In genomic region chr2:134738150-134738865, GRCh38 we compare ENCODE assay signal across 25 cellular contexts. TPM values are rescaled to one million over a fixed set of nuclear protein-coding genes. Genes with fewer than 3 reads are reported as not detected.
DNase-seq lines count a peak whose midpoint lies in the region; ATAC-seq and TF ChIP-seq lines count a peak whose summit lies in the region.
"Had no signal": no experiment of that assay in that cellular context is flagged by ENCODE, and none has a peak within 500 bp of the region (broad histone marks: within the 10 kb centered on the region; RNA-seq: fewer than 3 reads in every experiment).

No MANE protein-coding gene starts in this region.

- peaks cover 71% of the 10 kb centered on the region for H3K4me1 ChIP-seq in Karpas-422 (ENCODE audit: low read length)
- H3K4me1 ChIP-seq: thyroid gland had no signal

- no peaks in the 10 kb centered on the region for H3K9me3 ChIP-seq in Karpas-422 (ENCODE audit: low read length)
- H3K9me3 ChIP-seq: MG63, thyroid gland had no signal

- H3K4me3 Mint-ChIP-seq in CD14-positive monocyte (peak overlapping the region in 1 of 2 donors; percentile 35), naive B cell (peak overlapping the region in 7 of 8 donors; percentile 15 to 85 (median 51))
- H3K4me3 Mint-ChIP-seq in activated CD4-positive, alpha-beta T cell treated with anti-CD3 and anti-CD28 coated beads, Interleukin-2, amount 10 ng/mL, durations not matched to agents 24 days and 14 days: no peak overlapping the region
- H3K4me3 Mint-ChIP-seq: activated CD4-positive, alpha-beta T cell treated with anti-CD3 and anti-CD28 coated beads for 36 hours; activated naive CD8-positive, alpha-beta T cell treated with anti-CD3 and anti-CD28 coated beads, Interleukin-2, amount 10 ng/mL, durations not matched to agents 7 days and 5 days; activated T-helper 17 cell treated with anti-CD3 and anti-CD28 coated beads, Interleukin-2, amount 50 U/mL, for 72 hours; CD4-positive, alpha-beta T cell; H9; stimulated activated effector memory CD8-positive, alpha-beta T cell treated with anti-CD3 and anti-CD28 coated beads, Interleukin-12 subunit alpha, Interleukin-12 subunit beta, amount 100 ng/mL, for 72 hours had no signal

- H3K4me1 Mint-ChIP-seq in CD14-positive monocyte (peaks cover 54% of the 10 kb centered on the region), naive B cell (peaks cover 70 to 75% (median 70%) of the 10 kb centered on the region in 3 donors)
- H3K4me1 Mint-ChIP-seq in activated CD4-positive, alpha-beta T cell treated with anti-CD3 and anti-CD28 coated beads, Interleukin-2, amount 10 ng/mL, durations not matched to agents 24 days and 14 days: no peaks in the 10 kb centered on the region
- H3K4me1 Mint-ChIP-seq: activated CD4-positive, alpha-beta T cell treated with anti-CD3 and anti-CD28 coated beads for 36 hours; activated naive CD8-positive, alpha-beta T cell treated with anti-CD3 and anti-CD28 coated beads, Interleukin-2, amount 10 ng/mL, durations not matched to agents 7 days and 5 days; activated T-helper 17 cell treated with anti-CD3 and anti-CD28 coated beads, Interleukin-2, amount 50 U/mL, for 72 hours had no signal

- H3K4me2 ChIP-seq in Karpas-422 (ENCODE audit: low read depth, low read length, poor library complexity, severe bottlenecking): peak overlapping the region; percentile 65
- H3K4me2 ChIP-seq: hepatocyte had no signal

- H3K27ac Mint-ChIP-seq in CD14-positive monocyte (peak overlapping the region; percentile 94 to 97 (median 95)), naive B cell (peak overlapping the region; percentile 74 to 99 (median 94))
- H3K27ac Mint-ChIP-seq in activated CD4-positive, alpha-beta T cell treated with anti-CD3 and anti-CD28 coated beads, Interleukin-2, amount 10 ng/mL, durations not matched to agents 24 days and 14 days: no peak overlapping the region
- H3K27ac Mint-ChIP-seq: activated CD4-positive, alpha-beta T cell treated with anti-CD3 and anti-CD28 coated beads for 36 hours; activated naive CD8-positive, alpha-beta T cell treated with anti-CD3 and anti-CD28 coated beads, Interleukin-2, amount 10 ng/mL, durations not matched to agents 7 days and 5 days; activated T-helper 17 cell treated with anti-CD3 and anti-CD28 coated beads, Interleukin-2, amount 50 U/mL, for 72 hours; CD4-positive, alpha-beta T cell; H9; stimulated activated effector memory CD8-positive, alpha-beta T cell treated with anti-CD3 and anti-CD28 coated beads, Interleukin-12 subunit alpha, Interleukin-12 subunit beta, amount 100 ng/mL, for 72 hours had no signal

- H3K4me3 ChIP-seq in Karpas-422 (ENCODE audit: low read length) (peak overlapping the region; percentile 50), astrocyte of the spinal cord (ENCODE audit: low read depth, low read length) (no peak overlapping the region)
- H3K4me3 ChIP-seq: hepatocyte, lung, MG63, thyroid gland had no signal

- H3K79me2 ChIP-seq in Karpas-422 (ENCODE audit: low read length): no peaks in the 10 kb centered on the region
- H3K79me2 ChIP-seq: hepatocyte had no signal

- H3K36me3 ChIP-seq in Karpas-422 (ENCODE audit: insufficient read depth, low read length): no peaks in the 10 kb centered on the region
- H3K36me3 ChIP-seq: MG63, thyroid gland had no signal

- DNase-seq in CD14-positive monocyte (ENCODE audit: low spot score) (no peak), Karpas-422 (peak; percentile 48), astrocyte of the spinal cord (ENCODE audit: low read depth, low spot score) (peak; percentile 50), naive B cell (no peak), anterior cingulate cortex (lab: John Stamatoyannopoulos, UW) (no peak), hippocampal formation (lab: John Stamatoyannopoulos, UW) (no peak)
- DNase-seq in stimulated activated CD4-positive, alpha-beta T cell treated with anti-CD3 and anti-CD28 coated beads, Interleukin-1b, Interleukin-23, amount 100 ng/mL, for 48 hours: no peak
- no peak for DNase-seq in activated CD4-positive, alpha-beta T cell treated with anti-CD3 and anti-CD28 coated beads, Interleukin-2, amount 10 ng/mL, durations not matched to agents 24 days and 14 days
- DNase-seq: activated CD4-positive, alpha-beta T cell treated with anti-CD3 and anti-CD28 coated beads for 36 hours; activated naive CD8-positive, alpha-beta T cell treated with anti-CD3 and anti-CD28 coated beads, Interleukin-2, amount 10 ng/mL, durations not matched to agents 7 days and 5 days; CD4-positive, alpha-beta T cell; cortex of kidney; foreskin fibroblast; H9; islet precursor cell; MG63; NCI-H1436; NCI-H2171; thyroid gland had no signal

- H3K9me3 Mint-ChIP-seq in CD14-positive monocyte (no peaks in the 10 kb centered on the region), naive B cell (peaks cover 0 to 1% (median 0%) of the 10 kb centered on the region in 7 donors)
- peaks cover 8% of the 10 kb centered on the region for H3K9me3 Mint-ChIP-seq in activated CD4-positive, alpha-beta T cell treated with anti-CD3 and anti-CD28 coated beads, Interleukin-2, amount 10 ng/mL, durations not matched to agents 24 days and 14 days
- H3K9me3 Mint-ChIP-seq: activated naive CD8-positive, alpha-beta T cell treated with anti-CD3 and anti-CD28 coated beads, Interleukin-2, amount 10 ng/mL, durations not matched to agents 7 days and 5 days; activated T-helper 17 cell treated with anti-CD3 and anti-CD28 coated beads, Interleukin-2, amount 50 U/mL, for 72 hours; CD4-positive, alpha-beta T cell; H9; stimulated activated effector memory CD8-positive, alpha-beta T cell treated with anti-CD3 and anti-CD28 coated beads, Interleukin-12 subunit alpha, Interleukin-12 subunit beta, amount 100 ng/mL, for 72 hours had no signal

- H3K9ac ChIP-seq in Karpas-422 (ENCODE audit: low read length): peak overlapping the region; percentile 63

- TF ChIP-seq CTCF in CD14-positive monocyte (IDR thresholded peaks at IDR 0.05) (no peak), astrocyte of the spinal cord (IDR thresholded peaks at IDR 0.05; ENCODE audit: low read depth, low read length) (no peak)

- H3K27me3 ChIP-seq in Karpas-422 (ENCODE audit: low read length): no peaks in the 10 kb centered on the region
- H3K27me3 ChIP-seq: hepatocyte, MG63, thyroid gland had no signal

- in situ Hi-C loops in astrocyte of the spinal cord (cut with HindIII; ENCODE audit: low sequenced_read_pairs): no loop called here

- no peak for ATAC-seq in naive B cell (ENCODE audit: low read depth in 2 of 2)
- ATAC-seq: activated CD4-positive, alpha-beta T cell treated with anti-CD3 and anti-CD28 coated beads for 36 hours; activated T-helper 17 cell treated with anti-CD3 and anti-CD28 coated beads, Interleukin-2, amount 50 U/mL, for 72 hours had no signal

- H3K36me3 Mint-ChIP-seq in CD14-positive monocyte (peaks cover 0 to 5% of the 10 kb centered on the region in 2 donors), naive B cell (no peaks in the 10 kb centered on the region)
- no peaks in the 10 kb centered on the region for H3K36me3 Mint-ChIP-seq in activated CD4-positive, alpha-beta T cell treated with anti-CD3 and anti-CD28 coated beads, Interleukin-2, amount 10 ng/mL, durations not matched to agents 24 days and 14 days (ENCODE audit: low read depth)
- H3K36me3 Mint-ChIP-seq: activated naive CD8-positive, alpha-beta T cell treated with anti-CD3 and anti-CD28 coated beads, Interleukin-2, amount 10 ng/mL, durations not matched to agents 7 days and 5 days; stimulated activated effector memory CD8-positive, alpha-beta T cell treated with anti-CD3 and anti-CD28 coated beads, Interleukin-12 subunit alpha, Interleukin-12 subunit beta, amount 100 ng/mL, for 72 hours had no signal

- intact Hi-C loops in CD14-positive monocyte (cut with micrococcal nuclease): loop anchor here in 1 of 2 donors (10.0 kb wide), 1 partner anchor 176 kb away; the partner anchor contains the start of gene CCNT2
- intact Hi-C loops in activated CD4-positive, alpha-beta T cell treated with anti-CD3 and anti-CD28 coated beads, Interleukin-2, amount 10 ng/mL, durations not matched to agents 24 days and 14 days (cut with micrococcal nuclease): no loop called here

- H4K20me1 ChIP-seq in Karpas-422 (ENCODE audit: insufficient read depth, low read depth, low read length): no peaks in the 10 kb centered on the region

- H2AFZ ChIP-seq in Karpas-422 (ENCODE audit: low read length): peak overlapping the region; percentile 31; the same call in 1 of the 2 replicates
- H2AFZ ChIP-seq: hepatocyte had no signal

- H3K27me3 Mint-ChIP-seq in CD14-positive monocyte (ENCODE audit: low read depth in 3 of 3) (peaks cover 0 to 5% (median 0%) of the 10 kb centered on the region in 3 donors), naive B cell (no peaks in the 10 kb centered on the region)
- H3K27me3 Mint-ChIP-seq in activated CD4-positive, alpha-beta T cell treated with anti-CD3 and anti-CD28 coated beads, Interleukin-2, amount 10 ng/mL, durations not matched to agents 24 days and 14 days: peaks cover 19% of the 10 kb centered on the region
- H3K27me3 Mint-ChIP-seq: activated CD4-positive, alpha-beta T cell treated with anti-CD3 and anti-CD28 coated beads for 36 hours had no signal

- H3K9me2 ChIP-seq in Karpas-422 (replicated peaks; ENCODE audit: insufficient read depth, low read length): no peaks in the 10 kb centered on the region

- H3K27ac ChIP-seq in Karpas-422 (ENCODE audit: low read length): peak overlapping the region; percentile 97
- H3K27ac ChIP-seq: hepatocyte, thyroid gland had no signal

RNA-seq across cellular contexts. Expression of gene TMEM163, which starts 19.5 kb away (rescaled TPM):
- polyA plus RNA-seq in CD14-positive monocyte (not detected), naive B cell (ENCODE audit: low read depth in 6 of 6) (1 to 10 TPM in 1 of 6 donors, under 1 TPM in 5; 0.33 to 1.0 (median 0.47) TPM)
- 4.7 and 7.3 TPM in 2 replicates for total RNA-seq in Karpas-422 (2014; rRNA removed; shearing (Covaris generic); ENCODE audit: low replicate concordance)
- total RNA-seq in activated CD4-positive, alpha-beta T cell treated with anti-CD3 and anti-CD28 coated beads, Interleukin-2, amount 10 ng/mL, durations not matched to agents 24 days and 14 days: 0.23 TPM in 1 of 2 replicates, not detected in the other
- total RNA-seq: myocyte, osteoblast had no signal

Comparison
In these comparisons a context has a peak if more than half of its experiments do, and no peak if none do; other contexts are left out.
1. DNase-seq: peak in Karpas-422 (single experiment) and astrocyte of the spinal cord (single experiment); none in CD14-positive monocyte (single experiment), naive B cell (single experiment), stimulated activated CD4-positive, alpha-beta T cell treated with anti-CD3 and anti-CD28 coated beads, Interleukin-1b, Interleukin-23, amount 100 ng/mL, for 48 hours (single experiment), anterior cingulate cortex (0 of 58), activated CD4-positive, alpha-beta T cell treated with anti-CD3 and anti-CD28 coated beads, Interleukin-2, amount 10 ng/mL, durations not matched to agents 24 days and 14 days (single experiment) and hippocampal formation (0 of 2).